ENCODE assay signal across 27 cellular contexts in genomic region chr19:13544423-13544822, GRCh38.
"Had no signal": no experiment of that assay in that cellular context is flagged by ENCODE, and none has a peak within 500 bp of the region (broad histone marks: within the 10 kb centered on the region; RNA-seq: fewer than 3 reads in every experiment).

No MANE protein-coding gene starts in this region.

- H3K27me3 ChIP-seq: colonic mucosa, dorsolateral prefrontal cortex, foreskin keratinocyte had no signal

- FAIRE-seq: endometrium, endothelial cell of umbilical vein, frontal cortex had no signal

- H3K4me3 ChIP-seq: colonic mucosa, coronary artery, dorsolateral prefrontal cortex, esophagus muscularis mucosa, esophagus squamous epithelium, gastrocnemius medialis, gastroesophageal sphincter, heart left ventricle, heart right ventricle had no signal

- ATAC-seq: effector memory CD8-positive, alpha-beta T cell; esophagus mucosa; foreskin keratinocyte; gastrocnemius medialis; gastroesophageal sphincter; heart left ventricle; heart right ventricle had no signal

- H3K27ac ChIP-seq: colonic mucosa, coronary artery, dorsolateral prefrontal cortex, epithelial cell of prostate, esophagus muscularis mucosa, esophagus squamous epithelium, foreskin keratinocyte, gastrocnemius medialis, gastroesophageal sphincter, heart left ventricle, heart right ventricle had no signal

- DNase-seq: colonic mucosa; cortex of kidney; dermis blood vessel endothelial cell; dorsolateral prefrontal cortex; effector CD4-positive, alpha-beta T cell; effector CD8-positive, alpha-beta T cell; effector memory CD4-positive, alpha-beta T cell; effector memory CD8-positive, alpha-beta T cell; endodermal cell; erythroblast; esophagus squamous epithelium; foreskin fibroblast; foreskin keratinocyte; foreskin melanocyte; gastrocnemius medialis; glutamatergic neuron; head of caudate nucleus; heart left ventricle; heart right ventricle had no signal

- H3K36me3 ChIP-seq: colonic mucosa, esophagus muscularis mucosa, esophagus squamous epithelium, gastrocnemius medialis, gastroesophageal sphincter, heart left ventricle, heart right ventricle had no signal

- H3K4me1 ChIP-seq: colonic mucosa, esophagus muscularis mucosa, esophagus squamous epithelium, foreskin keratinocyte, gastrocnemius medialis, gastroesophageal sphincter, heart left ventricle, heart right ventricle had no signal

- H3K9me3 ChIP-seq: colonic mucosa, gastrocnemius medialis had no signal
